ENCODE assay signal across 12 cellular contexts in the genomic region with DNA sequence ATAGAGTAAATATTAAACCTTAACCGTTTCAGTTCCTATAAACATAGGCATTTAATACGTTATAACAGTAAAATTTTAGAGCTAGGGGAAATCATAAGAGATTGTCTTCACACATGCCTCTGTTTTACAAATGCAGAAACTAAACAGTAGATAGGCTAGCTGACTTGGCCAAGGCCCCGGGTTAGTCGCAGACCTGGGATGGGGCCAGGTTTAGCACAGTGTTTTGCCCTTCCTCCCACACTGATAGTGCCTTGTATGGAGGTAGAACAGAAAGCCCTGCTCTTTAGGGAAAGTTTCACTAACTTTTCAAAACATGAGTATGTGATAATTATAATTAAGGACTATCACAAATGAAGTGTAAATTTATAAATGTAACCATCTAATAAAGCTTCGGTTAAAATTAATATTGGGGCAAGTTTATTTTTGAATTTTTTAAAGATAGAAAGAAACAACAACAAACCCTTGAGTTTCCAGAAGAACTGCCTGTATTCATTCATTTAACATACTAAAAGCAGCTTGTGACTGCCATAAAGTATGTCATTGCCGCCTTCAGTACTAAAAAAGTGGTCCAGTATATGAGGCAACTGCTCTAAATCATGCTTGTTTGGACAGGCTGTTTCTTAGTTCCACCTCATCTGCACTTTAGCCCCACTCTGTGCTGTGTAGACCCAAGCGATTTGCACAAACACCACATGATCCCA.
A peak's percentile ranks its signal among the peaks of the same experiment; 100 is the strongest.
DNase-seq lines count a peak whose midpoint lies in the region; ATAC-seq, FAIRE-seq and TF ChIP-seq lines count a peak whose summit lies in the region.
"Had no signal": no experiment of that assay in that cellular context is flagged by ENCODE, and none has a peak within 500 bp of the region (broad histone marks: within the 10 kb centered on the region; RNA-seq: fewer than 3 reads in every experiment).

No MANE protein-coding gene starts in this region.

- peak; percentile 41 for FAIRE-seq in islet of Langerhans (lab: Jason Lieb, UNC)

- ATAC-seq in GM19372 (IDR thresholded peaks at IDR 0.05; ENCODE audit: low read depth, unreplicated experiment) (peak; percentile 33), GM19035 (IDR thresholded peaks at IDR 0.05; ENCODE audit: unreplicated experiment) (no peak)
- ATAC-seq in stimulated activated naive B cell treated with anti-CD40 and anti-IgM and Interleukin-4, amounts not matched to agents 10 μg/mL and 1 μg/mL and 100 μg/mL, for 72 hours (replicated peaks), result peak; percentile 49 to 55

- no peaks in the 10 kb centered on the region for H3K36me3 Mint-ChIP-seq in stimulated activated naive B cell treated with anti-CD40 and anti-IgM and Interleukin-4, amounts not matched to agents 10 μg/mL and 1 μg/mL and 100 μg/mL, for 72 hours
- H3K36me3 Mint-ChIP-seq: activated naive CD8-positive, alpha-beta T cell treated with anti-CD3 and anti-CD28 coated beads for 36 hours had no signal

- no peak overlapping the region for H3K4me3 Mint-ChIP-seq in stimulated activated naive B cell treated with anti-CD40 and anti-IgM and Interleukin-4, amounts not matched to agents 10 μg/mL and 1 μg/mL and 100 μg/mL, for 72 hours
- H3K4me3 Mint-ChIP-seq: activated naive CD8-positive, alpha-beta T cell treated with anti-CD3 and anti-CD28 coated beads for 36 hours had no signal

- H3K36me3 ChIP-seq in SK-N-SH (replicated peaks in 1 of 2; ENCODE audit: control insufficient read depth in 1 of 2, insufficient read depth in 2 of 2, low read length in 1 of 2), result no peaks in the 10 kb centered on the region

- H3K9ac ChIP-seq in SK-N-SH, result no peak overlapping the region

- TF ChIP-seq CTCF in SK-N-SH (IDR thresholded peaks at IDR 0.05), result no peak

- no peaks in the 10 kb centered on the region for H3K27me3 ChIP-seq in SK-N-SH (ENCODE audit: insufficient read depth)

- POLR2A ChIA-PET in SK-N-SH (lab: Yijun Ruan, JAX), result no interaction called here

- H3K9me3 Mint-ChIP-seq in stimulated activated naive B cell treated with anti-CD40 and anti-IgM and Interleukin-4, amounts not matched to agents 10 μg/mL and 1 μg/mL and 100 μg/mL, for 72 hours, result no peaks in the 10 kb centered on the region
- H3K9me3 Mint-ChIP-seq: activated naive CD8-positive, alpha-beta T cell treated with anti-CD3 and anti-CD28 coated beads for 36 hours had no signal

- H3K9me3 ChIP-seq in SK-N-SH, result no peaks in the 10 kb centered on the region

- TF ChIP-seq RAD21 in SK-N-SH (IDR thresholded peaks at IDR 0.05; ENCODE audit: low read length), result no peak

- DNase-seq in SK-N-SH (no peak), NCI-H748 (lab: John Stamatoyannopoulos, UW; ENCODE audit: unreplicated experiment) (no peak), NCI-H2081 treated with DMSO at 0.1 percent for 48 hours (lab: John Stamatoyannopoulos, UW) (no peak)
- no peak for DNase-seq in stimulated activated naive B cell treated with anti-CD40 and anti-IgM and Interleukin-4, amounts not matched to agents 10 μg/mL and 1 μg/mL and 100 μg/mL, for 72 hours
- DNase-seq in NK-92 treated with Interleukin-12 subunit alpha and Interleukin-12 subunit beta, amount 100 ng/mL, for 24 hours (lab: John Stamatoyannopoulos, UW), result no peak
- DNase-seq: activated CD4-positive, CD25-positive, alpha-beta regulatory T cell treated with anti-CD3 and anti-CD28 coated beads, Interleukin-2, amount 50 U/mL, for 72 hours; activated naive CD8-positive, alpha-beta T cell treated with anti-CD3 and anti-CD28 coated beads for 36 hours; DMS79 treated with DMSO at 0.1 percent for 48 hours; stimulated activated CD4-positive, alpha-beta T cell treated with anti-CD3 and anti-CD28 coated beads, Interleukin-2, amount 100 ng/mL, for 24 hours had no signal

- peaks cover 3 to 9% of the 10 kb centered on the region in 2 donors for H3K4me1 Mint-ChIP-seq in stimulated activated naive B cell treated with anti-CD40 and anti-IgM and Interleukin-4, amounts not matched to agents 10 μg/mL and 1 μg/mL and 100 μg/mL, for 72 hours

- H3K4me2 ChIP-seq in SK-N-SH, result no peak overlapping the region

- TF ChIP-seq EP300 in SK-N-SH (IDR thresholded peaks at IDR 0.05; ENCODE audit: borderline replicate concordance in 1 of 2, low read depth in 1 of 2, low read length in 1 of 2), result no peak

- H2AFZ ChIP-seq in SK-N-SH (ENCODE audit: low read depth), result peak overlapping the region; percentile 49; the same call in 1 of the 2 replicates

- no peaks in the 10 kb centered on the region for H3K4me1 ChIP-seq in SK-N-SH (ENCODE audit: control insufficient read depth in 1 of 2, insufficient read depth in 2 of 2, low read depth in 1 of 2, low read length in 1 of 2)

- peaks cover 0 to 12% of the 10 kb centered on the region in 2 donors for H3K27me3 Mint-ChIP-seq in stimulated activated naive B cell treated with anti-CD40 and anti-IgM and Interleukin-4, amounts not matched to agents 10 μg/mL and 1 μg/mL and 100 μg/mL, for 72 hours

- CTCF ChIA-PET in SK-N-SH (lab: Yijun Ruan, JAX), result interaction anchor here (0.9 kb wide), 1 partner anchor 9 kb away, joined by 4 read pairs; no protein-coding TSS in a partner anchor

- no peaks in the 10 kb centered on the region for H3K9me2 ChIP-seq in SK-N-SH

- no peak overlapping the region for H3K4me3 ChIP-seq in SK-N-SH (ENCODE audit: low read depth in 2 of 2, low read length in 1 of 2)

- no peaks in the 10 kb centered on the region for H4K20me1 ChIP-seq in SK-N-SH (ENCODE audit: insufficient read depth)

- no peak overlapping the region for H3K27ac ChIP-seq in SK-N-SH (ENCODE audit: low read depth in 2 of 2, low read length in 1 of 2)

- no peak overlapping the region for H3K27ac Mint-ChIP-seq in stimulated activated naive B cell treated with anti-CD40 and anti-IgM and Interleukin-4, amounts not matched to agents 10 μg/mL and 1 μg/mL and 100 μg/mL, for 72 hours
- H3K27ac Mint-ChIP-seq: activated naive CD8-positive, alpha-beta T cell treated with anti-CD3 and anti-CD28 coated beads for 36 hours had no signal

- H3K79me2 ChIP-seq in SK-N-SH (ENCODE audit: insufficient read depth), result no peaks in the 10 kb centered on the region

- WGBS in SK-N-SH (ENCODE audit: low lambda C conversion rate), result 25% methylated on average over 7 of the region's 7 CpGs

- no peaks in the 10 kb centered on the region for H3F3A ChIP-seq in SK-N-SH (replicated peaks; ENCODE audit: insufficient read depth)

TF ChIP-seq in SK-N-SH, 30 proteins besides CTCF, POLR2A, EP300 and RAD21:
- TF ChIP-seq REST (IDR thresholded peaks at IDR 0.05; ENCODE audit: low read depth, low read length) (no peak), MXI1 (IDR thresholded peaks at IDR 0.05; ENCODE audit: low read depth, low read length) (no peak), GATA2 (CRISPR knock-in tag; IDR thresholded peaks at IDR 0.05) (no peak), TEAD4 (IDR thresholded peaks at IDR 0.05; ENCODE audit: borderline replicate concordance, insufficient read depth) (no peak), RXRA (IDR thresholded peaks at IDR 0.05; ENCODE audit: borderline replicate concordance, low read depth) (no peak), PBX3 (IDR thresholded peaks at IDR 0.05) (no peak), TCF12 (IDR thresholded peaks at IDR 0.05) (no peak), ELF1 (IDR thresholded peaks at IDR 0.05) (no peak), NRF1 (IDR thresholded peaks at IDR 0.05; ENCODE audit: low read depth, low read length) (no peak), SMC3 (IDR thresholded peaks at IDR 0.05; ENCODE audit: low read depth, low read length) (no peak), SIN3A (IDR thresholded peaks at IDR 0.05; ENCODE audit: borderline replicate concordance, low read depth, low read length) (no peak), CHD2 (IDR thresholded peaks at IDR 0.05; ENCODE audit: low read length, partially characterized antibody) (no peak)
- TF ChIP-seq, protein P1, sequence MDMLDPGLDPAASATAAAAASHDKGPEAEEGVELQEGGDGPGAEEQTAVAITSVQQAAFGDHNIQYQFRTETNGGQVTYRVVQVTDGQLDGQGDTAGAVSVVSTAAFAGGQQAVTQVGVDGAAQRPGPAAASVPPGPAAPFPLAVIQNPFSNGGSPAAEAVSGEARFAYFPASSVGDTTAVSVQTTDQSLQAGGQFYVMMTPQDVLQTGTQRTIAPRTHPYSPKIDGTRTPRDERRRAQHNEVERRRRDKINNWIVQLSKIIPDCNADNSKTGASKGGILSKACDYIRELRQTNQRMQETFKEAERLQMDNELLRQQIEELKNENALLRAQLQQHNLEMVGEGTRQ (IDR thresholded peaks at IDR 0.05; ENCODE audit: borderline replicate concordance, low read depth, low read length), result no peak
